18 cellular contexts compared by ENCODE assay signal in genomic region chr18:25033747-25034471, GRCh38.
DNase-seq lines count a peak whose midpoint lies in the region; ATAC-seq and TF ChIP-seq lines count a peak whose summit lies in the region.
"Had no signal": no experiment of that assay in that cellular context is flagged by ENCODE, and none has a peak within 500 bp of the region (broad histone marks: within the 10 kb centered on the region; RNA-seq: fewer than 3 reads in every experiment).

No MANE protein-coding gene starts in this region.

- TF ChIP-seq CTCF in epithelial cell of esophagus (IDR thresholded peaks at IDR 0.05; ENCODE audit: insufficient read depth, low read depth, low read length, missing control alignments) = no peak

- ATAC-seq in GM18520 (IDR thresholded peaks at IDR 0.05; ENCODE audit: unreplicated experiment) = no peak
- ATAC-seq: Panc1, Right ventricle myocardium inferior, T-helper 17 cell had no signal

- no peak overlapping the region for H3K4me3 ChIP-seq in epithelial cell of esophagus (ENCODE audit: low read length)
- H3K4me3 ChIP-seq: MG63 had no signal

- DNase-seq in DMS153 treated with DMSO at 0.1 percent for 48 hours (lab: John Stamatoyannopoulos, UW; ENCODE audit: unreplicated experiment) = peak; percentile 1
- no peak for DNase-seq in DMS153 (lab: John Stamatoyannopoulos, UW)
- DNase-seq in NCI-H2171 (lab: John Stamatoyannopoulos, UW) = peak; percentile 33
- peak; percentile 64 for DNase-seq in NCI-H748 treated with DMSO at 0.1 percent for 48 hours (lab: John Stamatoyannopoulos, UW)
- DNase-seq in epithelial cell of esophagus (ENCODE audit: low read depth) = peak; percentile 52
- no peak for DNase-seq in NCI-H1105 (lab: John Stamatoyannopoulos, UW)
- DNase-seq in activated CD8-positive, alpha-beta memory T cell treated with anti-CD3 and anti-CD28 coated beads, Interleukin-2, amount 50 U/mL, for 4 hours = no peak
- DNase-seq: DMS53, H7, IMR-90, MG63, NCI-H1092, NCI-H1694, NCI-H2081 treated with DMSO at 0.1 percent for 48 hours, T-helper 17 cell had no signal

Comparison
In these comparisons a context has a peak if more than half of its experiments do, and no peak if none do; other contexts are left out.
1. DNase-seq: peak in DMS153 treated with DMSO at 0.1 percent for 48 hours (single experiment), NCI-H2171 (single experiment), NCI-H748 treated with DMSO at 0.1 percent for 48 hours (single experiment) and epithelial cell of esophagus (single experiment); none in DMS153 (single experiment), NCI-H1105 (single experiment) and activated CD8-positive, alpha-beta memory T cell treated with anti-CD3 and anti-CD28 coated beads, Interleukin-2, amount 50 U/mL, for 4 hours (single experiment).